ENCODE assay signal across 12 cellular contexts in the genomic region with DNA sequence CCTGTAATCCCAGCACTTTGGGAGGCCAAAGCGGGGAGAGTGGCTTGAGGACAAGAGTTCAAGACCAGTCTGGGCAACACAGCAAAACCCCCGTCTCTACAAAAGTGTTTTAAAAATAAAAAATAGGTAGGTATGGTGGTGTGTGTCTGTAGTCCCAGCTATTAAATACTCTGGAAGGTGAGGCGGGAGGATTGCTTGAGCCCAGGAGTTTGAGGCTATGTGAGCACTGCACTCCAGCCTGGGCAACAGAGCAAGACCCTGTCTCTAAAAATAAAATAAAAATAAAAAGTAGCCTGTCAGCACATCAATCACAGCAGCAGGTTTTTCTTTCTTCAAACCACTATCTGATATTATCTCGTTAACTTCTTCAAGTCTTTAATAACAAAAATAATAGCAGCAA. TPM values are rescaled to one million over a fixed set of nuclear protein-coding genes. Genes with fewer than 3 reads are reported as not detected.
DNase-seq lines count a peak whose midpoint lies in the region; ATAC-seq and TF ChIP-seq lines count a peak whose summit lies in the region.
"Had no signal": no experiment of that assay in that cellular context is flagged by ENCODE, and none has a peak within 500 bp of the region (broad histone marks: within the 10 kb centered on the region; RNA-seq: fewer than 3 reads in every experiment).

No MANE protein-coding gene starts in this region.

- ATAC-seq in activated CD8-positive, alpha-beta T cell treated with anti-CD3 and anti-CD28 coated beads for 36 hours: no peak
- ATAC-seq in foreskin keratinocyte: no peak

- CTCF ChIA-PET in activated CD8-positive, alpha-beta T cell treated with anti-CD3 and anti-CD28 coated beads for 36 hours (lab: Charles Lee): interaction anchor here (1.6 kb wide), 1 partner anchor 15 kb away, joined by 3 read pairs; no protein-coding TSS in a partner anchor

- POLR2A ChIA-PET in activated CD8-positive, alpha-beta T cell treated with anti-CD3 and anti-CD28 coated beads for 36 hours (lab: Charles Lee): no interaction called here

- H3K9me3 ChIP-seq in skeletal muscle tissue (ENCODE audit: control insufficient read depth in 3 of 3, low read length in 3 of 3) (no peaks in the 10 kb centered on the region), WERI-Rb-1 (ENCODE audit: severe bottlenecking) (no peaks in the 10 kb centered on the region)

- peaks cover 22% of the 10 kb centered on the region for H3K4me1 Mint-ChIP-seq in activated CD4-positive, alpha-beta T cell treated with anti-CD3 and anti-CD28 coated beads, Interleukin-2, amount 10 ng/mL, durations not matched to agents 24 days and 14 days
- H3K4me1 Mint-ChIP-seq in activated CD8-positive, alpha-beta T cell treated with anti-CD3 and anti-CD28 coated beads for 36 hours (ENCODE audit: low read depth): peaks cover 30% of the 10 kb centered on the region

- H3K36me3 Mint-ChIP-seq in activated CD4-positive, alpha-beta T cell treated with anti-CD3 and anti-CD28 coated beads, Interleukin-2, amount 10 ng/mL, durations not matched to agents 24 days and 14 days (ENCODE audit: low read depth): peaks cover 2% of the 10 kb centered on the region
- H3K36me3 Mint-ChIP-seq in activated CD8-positive, alpha-beta T cell treated with anti-CD3 and anti-CD28 coated beads for 36 hours (ENCODE audit: low read depth): peaks cover 10% of the 10 kb centered on the region

- peak overlapping the region; percentile 70 to 81 (median 75) for H3K4me3 ChIP-seq in skeletal muscle tissue (ENCODE audit: low read length in 3 of 3)
- H3K4me3 ChIP-seq in WERI-Rb-1 (ENCODE audit: low read depth, low read length): no peak overlapping the region; the same call in 1 of the 2 replicates

- no peak for DNase-seq in activated CD4-positive, alpha-beta T cell treated with anti-CD3 and anti-CD28 coated beads, Interleukin-2, amount 10 ng/mL, durations not matched to agents 24 days and 14 days
- DNase-seq in activated CD4-positive, alpha-beta T cell treated with anti-CD3 and anti-CD28 coated beads for 1 hour: no peak
- DNase-seq in activated CD8-positive, alpha-beta T cell treated with anti-CD3 and anti-CD28 coated beads for 36 hours: no peak
- DNase-seq in foreskin keratinocyte: no peak
- no peak for DNase-seq in AML-193 (lab: John Stamatoyannopoulos, UW)
- DNase-seq in WERI-Rb-1: no peak
- no peak for DNase-seq in NCI-H2227 (lab: John Stamatoyannopoulos, UW; ENCODE audit: unreplicated experiment)
- DNase-seq: NCI-H1417 treated with DMSO at 0.1 percent for 48 hours, T1000 had no signal

- peak overlapping the region; percentile 87 for H3K4me3 Mint-ChIP-seq in activated CD4-positive, alpha-beta T cell treated with anti-CD3 and anti-CD28 coated beads, Interleukin-2, amount 10 ng/mL, durations not matched to agents 24 days and 14 days
- peak overlapping the region; percentile 92 for H3K4me3 Mint-ChIP-seq in activated CD8-positive, alpha-beta T cell treated with anti-CD3 and anti-CD28 coated beads for 36 hours

- H3K4me1 ChIP-seq in foreskin keratinocyte (peaks cover 23% of the 10 kb centered on the region), skeletal muscle tissue (ENCODE audit: control insufficient read depth in 3 of 3, insufficient read depth in 3 of 3, low read length in 3 of 3) (peaks cover 26 to 36% (median 36%) of the 10 kb centered on the region in 3 donors)

- TF ChIP-seq CTCF in activated CD8-positive, alpha-beta T cell treated with anti-CD3 and anti-CD28 coated beads for 36 hours (IDR thresholded peaks at IDR 0.05): no peak
- no peak for TF ChIP-seq CTCF in foreskin keratinocyte (conservative IDR thresholded peaks at IDR 0.05)
- no peak for TF ChIP-seq CTCF in WERI-Rb-1 (IDR thresholded peaks at IDR 0.05; ENCODE audit: low read depth, low read length)

- H3K27me3 Mint-ChIP-seq in activated CD4-positive, alpha-beta T cell treated with anti-CD3 and anti-CD28 coated beads, Interleukin-2, amount 10 ng/mL, durations not matched to agents 24 days and 14 days: peaks cover 4% of the 10 kb centered on the region
- no peaks in the 10 kb centered on the region for H3K27me3 Mint-ChIP-seq in activated CD8-positive, alpha-beta T cell treated with anti-CD3 and anti-CD28 coated beads for 36 hours

- intact Hi-C loops in activated CD4-positive, alpha-beta T cell treated with anti-CD3 and anti-CD28 coated beads, Interleukin-2, amount 10 ng/mL, durations not matched to agents 24 days and 14 days (cut with micrococcal nuclease): loop anchor here (2.0 kb wide), 1 partner anchor 51 kb away; no protein-coding TSS in a partner anchor
- intact Hi-C loops in activated CD8-positive, alpha-beta T cell treated with anti-CD3 and anti-CD28 coated beads for 36 hours (cut with micrococcal nuclease): no loop called here

- H3K36me3 ChIP-seq in skeletal muscle tissue (ENCODE audit: control insufficient read depth in 3 of 3, insufficient read depth in 3 of 3, low read length in 3 of 3): no peaks in the 10 kb centered on the region
- peaks cover 7% of the 10 kb centered on the region for H3K36me3 ChIP-seq in WERI-Rb-1

- no peak overlapping the region for H3K9ac ChIP-seq in skeletal muscle tissue (ENCODE audit: low read depth in 1 of 3, low read length in 3 of 3)

- H3K27ac ChIP-seq in foreskin keratinocyte (peak overlapping the region; percentile 99), skeletal muscle tissue (ENCODE audit: low read depth, low read length) (no peak overlapping the region), WERI-Rb-1 (no peak overlapping the region)

- no peak overlapping the region for H3K27ac Mint-ChIP-seq in activated CD4-positive, alpha-beta T cell treated with anti-CD3 and anti-CD28 coated beads, Interleukin-2, amount 10 ng/mL, durations not matched to agents 24 days and 14 days
- H3K27ac Mint-ChIP-seq in activated CD8-positive, alpha-beta T cell treated with anti-CD3 and anti-CD28 coated beads for 36 hours: no peak overlapping the region

- H3K27me3 ChIP-seq in foreskin keratinocyte: no peaks in the 10 kb centered on the region
- no peaks in the 10 kb centered on the region for H3K27me3 ChIP-seq in skeletal muscle tissue (ENCODE audit: control insufficient read depth in 3 of 3, insufficient read depth in 3 of 3, low read length in 3 of 3)
- no peaks in the 10 kb centered on the region for H3K27me3 ChIP-seq in WERI-Rb-1 (ENCODE audit: insufficient read depth, low read depth, severe bottlenecking)

- no peaks in the 10 kb centered on the region for H3K9me3 Mint-ChIP-seq in activated CD4-positive, alpha-beta T cell treated with anti-CD3 and anti-CD28 coated beads, Interleukin-2, amount 10 ng/mL, durations not matched to agents 24 days and 14 days
- H3K9me3 Mint-ChIP-seq in activated CD8-positive, alpha-beta T cell treated with anti-CD3 and anti-CD28 coated beads for 36 hours: no peaks in the 10 kb centered on the region

RNA-seq across cellular contexts. Expression of gene USP31, which starts 1.6 kb away (rescaled TPM):
- total RNA-seq in activated CD4-positive, alpha-beta T cell treated with anti-CD3 and anti-CD28 coated beads, Interleukin-2, amount 10 ng/mL, durations not matched to agents 24 days and 14 days: 8.9 and 10.0 TPM in 2 replicates
- 1 to 10 TPM; 4.5 to 4.9 TPM for total RNA-seq in activated CD8-positive, alpha-beta T cell treated with anti-CD3 and anti-CD28 coated beads for 36 hours
- 23.0 and 24.2 TPM in 2 replicates for total RNA-seq in foreskin keratinocyte
- polyA plus RNA-seq in foreskin keratinocyte: 7.6 and 9.1 TPM in 2 replicates
- total RNA-seq in skeletal muscle tissue: 8.9 TPM

RNA-seq across cellular contexts. Expression of gene SCNN1G, which starts 34.9 kb away (rescaled TPM):
- not detected in 2 replicates for total RNA-seq in activated CD4-positive, alpha-beta T cell treated with anti-CD3 and anti-CD28 coated beads, Interleukin-2, amount 10 ng/mL, durations not matched to agents 24 days and 14 days
- not detected for total RNA-seq in activated CD8-positive, alpha-beta T cell treated with anti-CD3 and anti-CD28 coated beads for 36 hours
- total RNA-seq in foreskin keratinocyte: not detected in 2 replicates
- polyA plus RNA-seq in foreskin keratinocyte: 0.01 TPM in 1 of 2 replicates, not detected in the other
- total RNA-seq in skeletal muscle tissue: not detected
- total RNA-seq: mesenteric fat pad had no signal
- polyA plus RNA-seq: AG04450 had no signal
